In the genomic region with DNA sequence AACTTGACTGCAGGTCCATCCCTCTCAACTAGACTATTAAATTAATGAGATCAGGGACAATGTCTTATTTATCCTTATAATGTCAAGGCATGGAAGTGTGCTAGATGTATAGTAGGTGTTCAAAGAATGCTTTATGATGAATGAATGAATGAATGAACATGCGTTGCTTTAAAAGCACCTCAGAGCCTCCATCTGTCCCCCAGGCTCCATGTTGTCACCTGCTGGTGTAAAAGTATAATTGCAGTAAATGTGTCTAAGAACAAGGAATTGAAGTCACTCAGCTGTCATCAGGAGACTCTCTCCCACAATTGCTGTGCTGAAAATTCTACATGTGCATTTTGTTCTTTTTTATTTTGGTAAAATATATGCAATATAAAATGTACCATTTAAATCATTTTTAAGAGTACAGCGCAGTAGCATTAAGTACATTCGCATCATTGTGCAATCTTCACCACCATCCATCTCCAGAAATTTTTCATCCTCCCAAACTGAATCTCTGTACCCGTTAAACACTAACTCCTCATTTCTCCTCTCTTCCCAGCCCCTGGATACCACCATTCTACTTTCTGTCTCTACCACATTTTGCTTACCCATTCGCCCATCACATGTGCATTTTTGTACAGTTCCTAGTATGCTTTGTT, we compare ENCODE assay signal across 8 cellular contexts. TPM values are rescaled to one million over a fixed set of nuclear protein-coding genes. Genes with fewer than 3 reads are reported as not detected.
DNase-seq lines count a peak whose midpoint lies in the region; TF ChIP-seq lines count a peak whose summit lies in the region.
"Had no signal": no experiment of that assay in that cellular context is flagged by ENCODE, and none has a peak within 500 bp of the region (broad histone marks: within the 10 kb centered on the region; RNA-seq: fewer than 3 reads in every experiment).

No MANE protein-coding gene starts in this region.

- no peaks in the 10 kb centered on the region for H3K4me1 Mint-ChIP-seq in osteocyte (ENCODE audit: unreplicated experiment)
- no peaks in the 10 kb centered on the region for H3K4me1 Mint-ChIP-seq in activated naive CD4-positive, alpha-beta T cell treated with anti-CD3 and anti-CD28 coated beads for 36 hours (ENCODE audit: low read depth)
- H3K4me1 Mint-ChIP-seq: activated T-helper 17 cell treated with anti-CD3 and anti-CD28 coated beads, Interleukin-2, amount 50 U/mL, for 72 hours had no signal

- H3K4me3 ChIP-seq in GM12864 (ENCODE audit: low read depth, low read length) = no peak overlapping the region
- H3K4me3 ChIP-seq in MM.1S (ENCODE audit: low read length) = no peak overlapping the region

- no peak overlapping the region for H3K4me2 ChIP-seq in MM.1S (ENCODE audit: low read depth, low read length)

- no peaks in the 10 kb centered on the region for H3K4me1 ChIP-seq in MM.1S (ENCODE audit: low read length)

- no peaks in the 10 kb centered on the region for H3F3A ChIP-seq in MM.1S (ENCODE audit: insufficient read depth, low read length)

- CTCF ChIA-PET in activated naive CD4-positive, alpha-beta T cell treated with anti-CD3 and anti-CD28 coated beads for 36 hours (lab: Charles Lee) = interaction anchor here (0.7 to 1.9 kb wide), 4 partner anchors 8 to 294 kb away, joined by 3 to 9 read pairs (median 6); no protein-coding TSS in a partner anchor

- H2AFZ ChIP-seq in MM.1S (ENCODE audit: low read length) = no peak overlapping the region

- peaks cover 80% of the 10 kb centered on the region for H3K27me3 Mint-ChIP-seq in osteocyte (ENCODE audit: unreplicated experiment)
- peaks cover 22% of the 10 kb centered on the region for H3K27me3 Mint-ChIP-seq in activated naive CD4-positive, alpha-beta T cell treated with anti-CD3 and anti-CD28 coated beads for 36 hours (ENCODE audit: low read depth)

- H3K4me3 Mint-ChIP-seq in osteocyte (ENCODE audit: unreplicated experiment) = no peak overlapping the region
- no peak overlapping the region for H3K4me3 Mint-ChIP-seq in activated naive CD4-positive, alpha-beta T cell treated with anti-CD3 and anti-CD28 coated beads for 36 hours
- H3K4me3 Mint-ChIP-seq: activated T-helper 17 cell treated with anti-CD3 and anti-CD28 coated beads, Interleukin-2, amount 50 U/mL, for 72 hours had no signal

- H3K27me3 ChIP-seq in MM.1S (replicated peaks; ENCODE audit: insufficient read depth, low read length) = no peaks in the 10 kb centered on the region

- H3K79me2 ChIP-seq in MM.1S (ENCODE audit: low read length) = no peaks in the 10 kb centered on the region

- intact Hi-C loops in activated naive CD4-positive, alpha-beta T cell treated with anti-CD3 and anti-CD28 coated beads for 36 hours (cut with micrococcal nuclease) = no loop called here

- H3K9me3 ChIP-seq in MM.1S (replicated peaks; ENCODE audit: insufficient read depth, low read length) = no peaks in the 10 kb centered on the region

- no peak overlapping the region for H3K27ac ChIP-seq in MM.1S (ENCODE audit: low read length)

- H4K20me1 ChIP-seq in MM.1S (ENCODE audit: insufficient read depth, low read length) = no peaks in the 10 kb centered on the region

- no peak overlapping the region for H3K9ac ChIP-seq in MM.1S (ENCODE audit: low read length)

- DNase-seq in GM12864 (ENCODE audit: low read depth) (no peak), MM.1S (peak; percentile 29), cerebellar cortex (ENCODE audit: low spot score) (peak; percentile 9), osteocyte (ENCODE audit: extremely low spot score, unreplicated experiment) (no peak), ureter (ENCODE audit: low spot score) (no peak)
- DNase-seq in activated naive CD4-positive, alpha-beta T cell treated with anti-CD3 and anti-CD28 coated beads for 36 hours = no peak
- DNase-seq in NK-92 treated with Interleukin-12 subunit alpha and Interleukin-12 subunit beta, amount 100 ng/mL, for 24 hours (lab: John Stamatoyannopoulos, UW) = no peak

- H3K9me3 Mint-ChIP-seq in osteocyte (ENCODE audit: unreplicated experiment) = no peaks in the 10 kb centered on the region
- H3K9me3 Mint-ChIP-seq in activated naive CD4-positive, alpha-beta T cell treated with anti-CD3 and anti-CD28 coated beads for 36 hours = no peaks in the 10 kb centered on the region
- H3K9me3 Mint-ChIP-seq: activated T-helper 17 cell treated with anti-CD3 and anti-CD28 coated beads, Interleukin-2, amount 50 U/mL, for 72 hours had no signal

- TF ChIP-seq CTCF in GM12864 (IDR thresholded peaks at IDR 0.05; ENCODE audit: low read depth, low read length, missing control alignments) = peak; percentile 64
- TF ChIP-seq CTCF in MM.1S (IDR thresholded peaks at IDR 0.05; ENCODE audit: low read length) = peak; percentile 65
- TF ChIP-seq CTCF in osteocyte (IDR thresholded peaks at IDR 0.05) = peak; percentile 49

- no peaks in the 10 kb centered on the region for H3K36me3 ChIP-seq in MM.1S (replicated peaks; ENCODE audit: insufficient read depth, low read length)

- H3K9me2 ChIP-seq in MM.1S (replicated peaks; ENCODE audit: insufficient read depth, low read length) = no peaks in the 10 kb centered on the region

- H3K36me3 Mint-ChIP-seq in osteocyte (ENCODE audit: unreplicated experiment) = no peaks in the 10 kb centered on the region
- no peaks in the 10 kb centered on the region for H3K36me3 Mint-ChIP-seq in activated naive CD4-positive, alpha-beta T cell treated with anti-CD3 and anti-CD28 coated beads for 36 hours (ENCODE audit: low read depth)

- no peak overlapping the region for H3K27ac Mint-ChIP-seq in osteocyte (ENCODE audit: unreplicated experiment)
- H3K27ac Mint-ChIP-seq in activated naive CD4-positive, alpha-beta T cell treated with anti-CD3 and anti-CD28 coated beads for 36 hours = no peak overlapping the region
- H3K27ac Mint-ChIP-seq: activated T-helper 17 cell treated with anti-CD3 and anti-CD28 coated beads, Interleukin-2, amount 50 U/mL, for 72 hours had no signal

RNA-seq across cellular contexts. Expression of gene GNAL, which starts 52.6 kb away (rescaled TPM):
- total RNA-seq in osteocyte = 1.2 and 1.3 TPM in 2 replicates
- under 1 TPM in 1 of 2 experiments, not detected in 1; 0.05 TPM for total RNA-seq in activated naive CD4-positive, alpha-beta T cell treated with anti-CD3 and anti-CD28 coated beads for 36 hours
- 19.4 TPM for total RNA-seq in ureter

Comparison
In these comparisons a context has a peak if more than half of its experiments do, and no peak if none do; other contexts are left out.
1. DNase-seq: peak in MM.1S (single experiment) and cerebellar cortex (single experiment); none in GM12864 (single experiment), osteocyte (single experiment), activated naive CD4-positive, alpha-beta T cell treated with anti-CD3 and anti-CD28 coated beads for 36 hours (single experiment), NK-92 treated with Interleukin-12 subunit alpha and Interleukin-12 subunit beta, amount 100 ng/mL, for 24 hours (single experiment) and ureter (single experiment).
2. Peak in every context shown above with its lines, with median percentiles within 50 percentile points of each other: CTCF ChIP-seq.